ENCODE assay signal across 8 cellular contexts in genomic region chr13:42497798-42498197, GRCh38.
DNase-seq lines count a peak whose midpoint lies in the region; ATAC-seq and TF ChIP-seq lines count a peak whose summit lies in the region.

No MANE protein-coding gene starts in this region.

- intact Hi-C loops in IMR-90 (cut with micrococcal nuclease) (no loop called here), prostate gland (cut with DNase I) (no loop called here)

- H2BK20ac ChIP-seq in IMR-90 (ENCODE audit: low read depth, low read length) = no peak overlapping the region

- DNase-seq in IMR-90 = peak; percentile 40
- no peak for DNase-seq in AG20443 (ENCODE audit: low spot score)
- DNase-seq in type B pancreatic cell (ENCODE audit: extremely low spot score, unreplicated experiment) = no peak
- DNase-seq in prostate gland (ENCODE audit: low spot score) = no peak
- no peak for DNase-seq in erythroblast (lab: John Stamatoyannopoulos, UW)

- H2BK5ac ChIP-seq in IMR-90 (ENCODE audit: low read depth, low read length, poor library complexity, severe bottlenecking) = no peak overlapping the region

- no peak overlapping the region for H3K4me3 Mint-ChIP-seq in type B pancreatic cell

- H4K91ac ChIP-seq in IMR-90 (ENCODE audit: insufficient read depth, low read depth, low read length) = no peak overlapping the region

- H4K20me1 ChIP-seq in IMR-90 (ENCODE audit: insufficient read depth, low read length) = no peaks in the 10 kb centered on the region

- H3K23ac ChIP-seq in IMR-90 (ENCODE audit: low read depth, low read length) = no peak overlapping the region

- no peak for TF ChIP-seq RAD21 in IMR-90 (IDR thresholded peaks at IDR 0.05; ENCODE audit: low read length)

- H3K4ac ChIP-seq in IMR-90 (ENCODE audit: low read depth, low read length) = no peak overlapping the region

- H3K79me1 ChIP-seq in IMR-90 (ENCODE audit: low read depth in 1 of 2, low read length in 2 of 2) = no peaks in the 10 kb centered on the region

- H3K9me1 ChIP-seq in IMR-90 (ENCODE audit: insufficient read depth, low read length) = no peaks in the 10 kb centered on the region

- no peak overlapping the region for H3K9ac ChIP-seq in IMR-90 (ENCODE audit: low read depth, low read length)

- no peaks in the 10 kb centered on the region for H3K9me3 ChIP-seq in IMR-90 (ENCODE audit: control insufficient read depth, insufficient read depth, low read length)
- no peaks in the 10 kb centered on the region for H3K9me3 ChIP-seq in prostate gland

- H2AK9ac ChIP-seq in IMR-90 (replicated peaks; ENCODE audit: low read depth, low read length, poor library complexity) = no peak overlapping the region

- H2BK15ac ChIP-seq in IMR-90 (ENCODE audit: low read depth, low read length) = no peak overlapping the region

- no peak overlapping the region for H2BK120ac ChIP-seq in IMR-90 (ENCODE audit: low read depth, low read length)

- no peak overlapping the region for H3K18ac ChIP-seq in IMR-90 (ENCODE audit: low read depth, low read length)

- TF ChIP-seq CTCF in IMR-90 (conservative IDR thresholded peaks at IDR 0.05; ENCODE audit: low read depth, low read length) (no peak), type B pancreatic cell (conservative IDR thresholded peaks at IDR 0.05) (no peak), prostate gland (IDR thresholded peaks at IDR 0.05) (no peak)

- H3K27me3 ChIP-seq in IMR-90 (ENCODE audit: control insufficient read depth, insufficient read depth, low read length) (peaks cover 7% of the 10 kb centered on the region), prostate gland (replicated peaks; ENCODE audit: insufficient read depth) (no peaks in the 10 kb centered on the region)

- H2AFZ ChIP-seq in IMR-90 (replicated peaks; ENCODE audit: low read length, poor library complexity) = no peak overlapping the region

- in situ Hi-C loops in IMR-90 (cut with MboI; ENCODE audit: low sequenced_read_pairs) = no loop called here

- H3K4me2 ChIP-seq in IMR-90 (ENCODE audit: low read depth, low read length) = no peak overlapping the region

- no peak overlapping the region for H3K4me3 ChIP-seq in IMR-90 (ENCODE audit: insufficient read depth, low read depth, low read length)
- H3K4me3 ChIP-seq in prostate gland = no peak overlapping the region

- no peak overlapping the region for H3K27ac ChIP-seq in IMR-90 (ENCODE audit: insufficient read depth, low read length)
- H3K27ac ChIP-seq in prostate gland = no peak overlapping the region

- no peak overlapping the region for H3K14ac ChIP-seq in IMR-90 (replicated peaks; ENCODE audit: low read depth, low read length)

- no peaks in the 10 kb centered on the region for H3K4me1 Mint-ChIP-seq in type B pancreatic cell (ENCODE audit: unreplicated experiment)

- ATAC-seq in GM18499 (IDR thresholded peaks at IDR 0.05; ENCODE audit: insufficient read depth, unreplicated experiment) (peak; percentile 96), GM21529 (IDR thresholded peaks at IDR 0.05; ENCODE audit: unreplicated experiment) (peak; percentile 91), IMR-90 (ENCODE audit: low read depth) (no peak), esophagus mucosa (peak; percentile 95)

- CTCF ChIA-PET in IMR-90 (lab: Yijun Ruan, JAX) = no interaction called here

- peaks cover 4% of the 10 kb centered on the region for H3K27me3 Mint-ChIP-seq in type B pancreatic cell

- WGBS in IMR-90 (ENCODE audit: extremely low coverage in 2 of 2, insufficient read length in 1 of 2), 2 experiments = no CpG with 5 or more reads among the region's 1 CpG
- WGBS in prostate gland = 72% methylated on average over 1 of the region's 1 CpG

- no peak overlapping the region for H4K8ac ChIP-seq in IMR-90 (ENCODE audit: low read depth in 2 of 2, low read length in 2 of 2)

- no peaks in the 10 kb centered on the region for H3K4me1 ChIP-seq in IMR-90 (ENCODE audit: control insufficient read depth, insufficient read depth, low read length)
- no peaks in the 10 kb centered on the region for H3K4me1 ChIP-seq in prostate gland (replicated peaks)

- TF ChIP-seq POLR2A in IMR-90 (IDR thresholded peaks at IDR 0.05; ENCODE audit: low read depth, low read length) (no peak), prostate gland (IDR thresholded peaks at IDR 0.05) (no peak), erythroblast (IDR thresholded peaks at IDR 0.05; ENCODE audit: low read length) (no peak)

- no TSS peak for BruUV-seq in IMR-90 (replicated peaks; lab: Mats Ljungman, UMichigan)

- no peak overlapping the region for H3K27ac Mint-ChIP-seq in type B pancreatic cell

- H2AK5ac ChIP-seq in IMR-90 (ENCODE audit: low read depth, low read length) = no peak overlapping the region

- dilution Hi-C loops in IMR-90 (cut with HindIII; ENCODE audit: low sequenced_read_pairs, unreplicated experiment) = no loop called here

- H4K5ac ChIP-seq in IMR-90 (ENCODE audit: low read depth, low read length) = no peak overlapping the region

- no peaks in the 10 kb centered on the region for H3K36me3 Mint-ChIP-seq in type B pancreatic cell

- H3K9me3 Mint-ChIP-seq in type B pancreatic cell = no peaks in the 10 kb centered on the region

- H3K56ac ChIP-seq in IMR-90 (ENCODE audit: extremely low read depth, insufficient read depth, low read length) = no peak overlapping the region

- no peaks in the 10 kb centered on the region for H3K36me3 ChIP-seq in IMR-90 (ENCODE audit: control insufficient read depth, insufficient read depth, low read length)
- H3K36me3 ChIP-seq in prostate gland = no peaks in the 10 kb centered on the region

- POLR2A ChIA-PET in IMR-90 (lab: Charles Lee; ENCODE audit: unreplicated experiment) = no interaction called here

TF ChIP-seq in IMR-90, 13 proteins besides CTCF, POLR2A, EP300 and RAD21:
- TF ChIP-seq FOS (IDR thresholded peaks at IDR 0.05; ENCODE audit: low read depth, low read length) (no peak), NFE2L2 (IDR thresholded peaks at IDR 0.05; ENCODE audit: low read depth, low read length) (no peak), MXI1 (IDR thresholded peaks at IDR 0.05; ENCODE audit: borderline replicate concordance, low read depth, low read length) (no peak), ELK1 (IDR thresholded peaks at IDR 0.05; ENCODE audit: borderline replicate concordance, low read depth, low read length) (no peak), BHLHE40 (IDR thresholded peaks at IDR 0.05; ENCODE audit: low read depth, low read length) (no peak), USF2 (IDR thresholded peaks at IDR 0.05; ENCODE audit: low read depth, low read length) (no peak), CHD1 (IDR thresholded peaks at IDR 0.05; ENCODE audit: low read depth, low read length) (no peak), RFX5 (IDR thresholded peaks at IDR 0.05; ENCODE audit: low read depth, low read length) (no peak), RCOR1 (IDR thresholded peaks at IDR 0.05; ENCODE audit: insufficient replicate concordance, low read length) (no peak), MAFK (IDR thresholded peaks at IDR 0.05; ENCODE audit: low read depth, low read length) (no peak), SMC3 (IDR thresholded peaks at IDR 0.05; ENCODE audit: low read depth, low read length) (no peak), CEBPB (IDR thresholded peaks at IDR 0.05; ENCODE audit: low read depth, low read length) (no peak), MAZ (IDR thresholded peaks at IDR 0.05; ENCODE audit: borderline replicate concordance, low read depth, low read length) (no peak)
